Comparison of ENCODE assay signal across 26 cellular contexts in the genomic region with DNA sequence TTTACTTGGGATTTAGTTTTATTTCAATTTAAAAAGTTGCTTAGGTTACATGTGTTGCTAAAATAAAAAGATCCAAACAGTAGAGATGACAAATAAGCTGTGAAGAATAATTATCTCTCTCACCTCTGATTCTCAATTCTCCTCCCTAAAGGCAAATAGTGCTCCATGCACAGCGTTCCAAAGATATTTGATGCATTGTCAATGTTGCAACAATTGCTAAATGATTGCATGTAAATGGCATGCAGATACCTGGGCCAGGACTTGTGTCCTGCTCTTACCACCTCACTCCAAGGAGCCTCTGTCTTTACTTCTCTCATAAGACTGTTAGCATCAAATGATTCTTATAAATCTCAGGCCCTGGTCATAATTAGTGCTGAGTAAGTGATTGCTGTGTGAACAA.
"Had no signal": no experiment of that assay in that cellular context is flagged by ENCODE, and none has a peak within 500 bp of the region (broad histone marks: within the 10 kb centered on the region; RNA-seq: fewer than 3 reads in every experiment).

No MANE protein-coding gene starts in this region.

- H3K4me1 ChIP-seq: gastroesophageal sphincter, heart left ventricle, left lung, lower lobe of right lung had no signal

- H2AFZ ChIP-seq: hepatocyte had no signal

- H3K27ac Mint-ChIP-seq: memory B cell, mesothelial cell of epicardium had no signal

- ATAC-seq: esophagus mucosa, gastroesophageal sphincter, heart left ventricle, left cardiac atrium, left lung, left ventricle myocardium superior, lower lobe of right lung, mucosa of descending colon had no signal

- H3K27ac ChIP-seq: coronary artery, dorsolateral prefrontal cortex, epithelial cell of prostate, esophagus squamous epithelium, gastroesophageal sphincter, heart left ventricle, hepatocyte, left lung, lower lobe of right lung had no signal

- H3K4me2 ChIP-seq: hepatocyte had no signal

- H3K4me3 ChIP-seq: coronary artery, dorsolateral prefrontal cortex, esophagus squamous epithelium, gastroesophageal sphincter, heart left ventricle, hepatocyte, left lung, lower lobe of right lung, mucosa of descending colon had no signal

- DNase-seq: dermis blood vessel endothelial cell; dorsolateral prefrontal cortex; effector CD4-positive, alpha-beta T cell; effector memory CD4-positive, alpha-beta T cell; erythroblast; esophagus squamous epithelium; foreskin fibroblast; heart left ventricle; left cardiac atrium; left lung; left ventricle myocardium superior; lower lobe of right lung; mesendoderm; mucosa of descending colon had no signal

- H3K79me2 ChIP-seq: hepatocyte had no signal

- H3K36me3 ChIP-seq: esophagus squamous epithelium, gastroesophageal sphincter, heart left ventricle, left lung, lower lobe of right lung had no signal

- H3K36me3 Mint-ChIP-seq: memory B cell, mesothelial cell of epicardium had no signal

- H3K27me3 ChIP-seq: esophagus squamous epithelium, gastroesophageal sphincter, hepatocyte, left lung had no signal

- FAIRE-seq: colon, endothelial cell of umbilical vein, frontal cortex, islet of Langerhans, keratinocyte had no signal

- H3K9me3 Mint-ChIP-seq: memory B cell, mesothelial cell of epicardium had no signal

- H3K9me3 ChIP-seq: esophagus squamous epithelium, gastroesophageal sphincter, heart left ventricle, left lung, lower lobe of right lung, mucosa of descending colon had no signal

- H3K4me1 Mint-ChIP-seq: memory B cell had no signal

- H3K4me3 Mint-ChIP-seq: memory B cell, mesothelial cell of epicardium had no signal
